Comparison of ENCODE assay signal across 8 cellular contexts in genomic region chr17:18183334-18184142, GRCh38. TPM values are rescaled to one million over a fixed set of nuclear protein-coding genes. Genes with fewer than 3 reads are reported as not detected.
A peak's percentile ranks its signal among the peaks of the same experiment; 100 is the strongest.
DNase-seq lines count a peak whose midpoint lies in the region; ATAC-seq and TF ChIP-seq lines count a peak whose summit lies in the region.

TSS of gene ALKBH5 (plus strand) at chr17:18183828. CDS start at chr17:18184244, 416 bp downstream.

- no peaks in the 10 kb centered on the region for H3K9me3 Mint-ChIP-seq in Caco-2 (ENCODE audit: unreplicated experiment)

- H3K4me1 ChIP-seq in Caco-2 = peaks cover 30% of the 10 kb centered on the region
- H3K4me1 ChIP-seq in effector memory CD4-positive, alpha-beta T cell (ENCODE audit: control insufficient read depth, insufficient read depth, low read length, poor library complexity, severe bottlenecking) = peaks cover 39% of the 10 kb centered on the region

- CTCF ChIA-PET in Caco-2 (lab: Charles Lee) = interaction anchor here (0.8 to 1.5 kb wide), 8 partner anchors 8 to 263 kb away, joined by 3 to 6 read pairs (median 4); partner anchors contain the start of genes DRC3, SMCR8, TOM1L2 and TOP3A
- CTCF ChIA-PET in activated CD8-positive, alpha-beta memory T cell treated with anti-CD3 and anti-CD28 coated beads for 36 hours (lab: Charles Lee) = interaction anchor here (0.7 to 1.6 kb wide), 7 partner anchors 9 to 145 kb away, joined by 3 to 7 read pairs (median 4); no protein-coding TSS in a partner anchor

- peaks cover 26% of the 10 kb centered on the region for H3K4me1 Mint-ChIP-seq in Caco-2 (ENCODE audit: low read depth, unreplicated experiment)

- H3K27me3 ChIP-seq in Caco-2 (replicated peaks; ENCODE audit: control insufficient read depth, insufficient read depth, low read length) = no peaks in the 10 kb centered on the region
- no peaks in the 10 kb centered on the region for H3K27me3 ChIP-seq in effector memory CD4-positive, alpha-beta T cell (replicated peaks; ENCODE audit: control insufficient read depth, insufficient read depth, low read length, poor library complexity, severe bottlenecking)

- intact Hi-C loops in Caco-2 (cut with micrococcal nuclease; ENCODE audit: unreplicated experiment) = loop anchor here (2.0 to 5.0 kb wide), 5 partner anchors 41 to 179 kb away; partner anchors contain the start of genes FLII, LLGL1, SHMT1 and SMCR8

- BruUV-seq in Caco-2 (replicated peaks; lab: Mats Ljungman, UMichigan) = no TSS peak

- H3K9me3 ChIP-seq in Caco-2 = no peaks in the 10 kb centered on the region
- no peaks in the 10 kb centered on the region for H3K9me3 ChIP-seq in effector memory CD4-positive, alpha-beta T cell (ENCODE audit: control insufficient read depth, low read length)

- peak; percentile 48 to 58 for TF ChIP-seq CTCF in Caco-2 (IDR thresholded peaks at IDR 0.05; ENCODE audit: insufficient read depth in 1 of 2, low read depth in 1 of 2, low read length in 1 of 2, severe bottlenecking in 1 of 2, unreplicated experiment in 1 of 2)

- H3K36me3 ChIP-seq in Caco-2 (ENCODE audit: control insufficient read depth, insufficient read depth, low read length) = peaks cover 9% of the 10 kb centered on the region
- H3K36me3 ChIP-seq in effector memory CD4-positive, alpha-beta T cell (ENCODE audit: control insufficient read depth, insufficient read depth, low read length) = peaks cover 5% of the 10 kb centered on the region

- peak; percentile 73 for ATAC-seq in GM21360 (IDR thresholded peaks at IDR 0.05; ENCODE audit: unreplicated experiment)

- POLR2A ChIA-PET in Caco-2 (lab: Charles Lee) = interaction anchor here (0.7 to 2.0 kb wide), 4 partner anchors 30 to 947 kb away, joined by 3 to 8 read pairs (median 5); partner anchors contain the start of gene TOP3A
- POLR2A ChIA-PET in activated CD8-positive, alpha-beta memory T cell treated with anti-CD3 and anti-CD28 coated beads for 36 hours (lab: Charles Lee) = interaction anchor here (1.0 to 2.3 kb wide), 6 partner anchors 21 to 132 kb away, joined by 3 to 11 read pairs (median 4); partner anchors contain the start of genes SMCR8 and TOP3A

- H3K4me3 ChIP-seq in Caco-2 (ENCODE audit: low read depth, low read length) = peak within 1 kb of the TSS; percentile 75
- H3K4me3 ChIP-seq in effector memory CD4-positive, alpha-beta T cell (ENCODE audit: insufficient read depth, low read depth, low read length, poor library complexity, severe bottlenecking) = peak within 1 kb of the TSS; percentile 83

- H3K27me3 Mint-ChIP-seq in Caco-2 (ENCODE audit: insufficient read depth, unreplicated experiment) = no peaks in the 10 kb centered on the region

- peak within 1 kb of the TSS; percentile 85 for H3K4me3 Mint-ChIP-seq in Caco-2 (ENCODE audit: unreplicated experiment)

- peak within 1 kb of the TSS; percentile 98 for H3K27ac Mint-ChIP-seq in Caco-2 (ENCODE audit: unreplicated experiment)

- peaks cover 37% of the 10 kb centered on the region for H3K36me3 Mint-ChIP-seq in Caco-2 (ENCODE audit: insufficient read depth, unreplicated experiment)

- H3K27ac ChIP-seq in effector memory CD4-positive, alpha-beta T cell (ENCODE audit: insufficient read depth, low read length, poor library complexity, severe bottlenecking) = peak within 1 kb of the TSS; percentile 86

- DNase-seq in Caco-2 (peak; percentile 99 to 100), HT1080 (ENCODE audit: low read depth) (peak; percentile 99), NOMO-1 (lab: John Stamatoyannopoulos, UW; ENCODE audit: unreplicated experiment in 2 of 2) (peak; percentile 99), lung microvascular endothelial cell (ENCODE audit: low read depth in 2 of 2) (peak; percentile 100)
- peak; percentile 95 to 96 (median 96) for DNase-seq in effector memory CD4-positive, alpha-beta T cell
- peak; percentile 96 for DNase-seq in stimulated activated CD4-positive, alpha-beta T cell treated with anti-CD3 and anti-CD28 coated beads, TNF-alpha, amount 100 ng/mL, for 48 hours (ENCODE audit: low read depth in 3 of 3)

RNA-seq across cellular contexts. Expression of gene ALKBH5, which starts in this region (rescaled TPM):
- 99.0 and 101 TPM in 2 replicates for total RNA-seq in Caco-2 (2022)
- total RNA-seq in HT1080 (2014; rRNA removed; shearing (Covaris generic)) = 75.9 and 91.6 TPM in 2 replicates
- polyA plus RNA-seq in HT1080 (2015; cell fraction: cytosol; rRNA removed) = 80.4 and 81.9 TPM in 2 replicates
- polyA plus RNA-seq in HT1080 (2015; cell fraction: nucleus; rRNA removed) = 33.8 and 34.6 TPM in 2 replicates
- total RNA-seq in activated CD8-positive, alpha-beta memory T cell treated with anti-CD3 and anti-CD28 coated beads for 36 hours = 100 to 1,000 TPM; 173 TPM
- total RNA-seq in lung microvascular endothelial cell = 43.6 and 70.6 TPM in 2 replicates

Comparison
In these comparisons a context has a peak if more than half of its experiments do, and no peak if none do; other contexts are left out.
1. Peak in every context shown above with its lines: DNase-seq, ATAC-seq, H3K4me3 ChIP-seq and H3K27ac ChIP-seq.